22 cellular contexts compared by ENCODE assay signal in genomic region chr12:112239881-112240280, GRCh38.
DNase-seq lines count a peak whose midpoint lies in the region; ATAC-seq and TF ChIP-seq lines count a peak whose summit lies in the region.
"Had no signal": no experiment of that assay in that cellular context is flagged by ENCODE, and none has a peak within 500 bp of the region (broad histone marks: within the 10 kb centered on the region; RNA-seq: fewer than 3 reads in every experiment).

No MANE protein-coding gene starts in this region.

- H3K36me3 Mint-ChIP-seq in naive B cell, result peaks cover 15 to 28% of the 10 kb centered on the region in 2 donors
- H3K36me3 Mint-ChIP-seq in CD8-positive, alpha-beta memory T cell, result peaks cover 0 to 84% (median 31%) of the 10 kb centered on the region in 3 donors

- no peaks in the 10 kb centered on the region for H3K9me3 Mint-ChIP-seq in naive B cell
- no peaks in the 10 kb centered on the region for H3K9me3 Mint-ChIP-seq in CD8-positive, alpha-beta memory T cell
- H3K9me3 Mint-ChIP-seq: HFFc6 had no signal

- TF ChIP-seq CTCF in GM12865 (IDR thresholded peaks at IDR 0.05; ENCODE audit: insufficient read depth, low read depth, low read length, missing control alignments), result no peak
- TF ChIP-seq CTCF in fibroblast of pulmonary artery (IDR thresholded peaks at IDR 0.05; ENCODE audit: low read length, missing control alignments), result no peak

- H3K27ac ChIP-seq in CD8-positive, alpha-beta memory T cell (ENCODE audit: low read depth, low read length), result no peak overlapping the region
- H3K27ac ChIP-seq: HL-60, KMS-11, Peyer's patch had no signal

- peak; percentile 6 for DNase-seq in GM12865 (ENCODE audit: low read depth)
- peak; percentile 76 for DNase-seq in NCI-H2029 (lab: John Stamatoyannopoulos, UW)
- peak; percentile 18 for DNase-seq in fibroblast of pulmonary artery (ENCODE audit: low read depth)
- DNase-seq in naive B cell, result peak; percentile 34
- DNase-seq in erythroblast (lab: John Stamatoyannopoulos, UW), result no peak
- no peak for DNase-seq in CD8-positive, alpha-beta memory T cell
- no peak for DNase-seq in NOMO-1 (lab: John Stamatoyannopoulos, UW; ENCODE audit: unreplicated experiment in 2 of 2)
- DNase-seq: ACHN, AML-193, COR-L47, DMS 273 treated with DMSO at 0.1 percent for 48 hours, EL, H7, HFFc6, MV-4-11, NCI-H187, NCI-H2171, Peyer's patch had no signal

- POLR2A ChIA-PET in CD8-positive, alpha-beta memory T cell (lab: Charles Lee), result no interaction called here

- H3K27me3 ChIP-seq in CD8-positive, alpha-beta memory T cell (ENCODE audit: insufficient read depth, low read length, poor library complexity, severe bottlenecking), result no peaks in the 10 kb centered on the region
- H3K27me3 ChIP-seq: Peyer's patch had no signal

- CTCF ChIA-PET in CD8-positive, alpha-beta memory T cell (lab: Charles Lee), result interaction anchor here (1.1 kb wide), 1 partner anchor 147 kb away, joined by 3 read pairs; no protein-coding TSS in a partner anchor

- peak overlapping the region in 3 of 8 donors; percentile 5 to 55 (median 22) for H3K4me3 Mint-ChIP-seq in naive B cell
- no peak overlapping the region for H3K4me3 Mint-ChIP-seq in CD8-positive, alpha-beta memory T cell
- H3K4me3 Mint-ChIP-seq: HFFc6 had no signal

- H3K27ac Mint-ChIP-seq in naive B cell, result peak overlapping the region in 5 of 6 donors; percentile 48 to 86 (median 79)
- no peak overlapping the region for H3K27ac Mint-ChIP-seq in CD8-positive, alpha-beta memory T cell
- H3K27ac Mint-ChIP-seq: HFFc6 had no signal

- no peak overlapping the region for H3K4me3 ChIP-seq in GM12865 (ENCODE audit: low read depth, low read length)
- no peak overlapping the region for H3K4me3 ChIP-seq in fibroblast of pulmonary artery (replicated peaks; ENCODE audit: low read depth, low read length)
- H3K4me3 ChIP-seq in CD8-positive, alpha-beta memory T cell (ENCODE audit: low read length), result no peak overlapping the region
- H3K4me3 ChIP-seq: Peyer's patch had no signal

- H3K9me3 ChIP-seq in CD8-positive, alpha-beta memory T cell (ENCODE audit: low read length), result no peaks in the 10 kb centered on the region
- H3K9me3 ChIP-seq: Peyer's patch had no signal

- H3K36me3 ChIP-seq in CD8-positive, alpha-beta memory T cell (ENCODE audit: insufficient read depth, low read length), result peaks cover 28% of the 10 kb centered on the region

- H3K4me1 Mint-ChIP-seq in naive B cell, result peaks cover 0 to 25% (median 3%) of the 10 kb centered on the region in 3 donors
- H3K4me1 Mint-ChIP-seq in CD8-positive, alpha-beta memory T cell, result no peaks in the 10 kb centered on the region

- H3K4me1 ChIP-seq in CD8-positive, alpha-beta memory T cell (ENCODE audit: insufficient read depth, low read length), result no peaks in the 10 kb centered on the region
- H3K4me1 ChIP-seq: Peyer's patch had no signal

- no peaks in the 10 kb centered on the region for H3K27me3 Mint-ChIP-seq in naive B cell
- H3K27me3 Mint-ChIP-seq in CD8-positive, alpha-beta memory T cell, result no peaks in the 10 kb centered on the region

- no peak for TF ChIP-seq POLR2A in erythroblast (IDR thresholded peaks at IDR 0.05; ENCODE audit: low read length)

- ATAC-seq in naive B cell (ENCODE audit: low read depth in 2 of 2) (peak; percentile 83 to 95), GM19351 (IDR thresholded peaks at IDR 0.05; ENCODE audit: unreplicated experiment) (no peak)
- ATAC-seq: Right ventricle myocardium inferior had no signal

Comparison
In these comparisons a context has a peak if more than half of its experiments do, and no peak if none do; other contexts are left out.
1. DNase-seq: peak in GM12865 (single experiment), NCI-H2029 (single experiment), fibroblast of pulmonary artery (single experiment) and naive B cell (single experiment); none in erythroblast (0 of 2), CD8-positive, alpha-beta memory T cell (0 of 5) and NOMO-1 (0 of 2).
2. H3K27ac Mint-ChIP-seq: peak in naive B cell (5 of 6); none in CD8-positive, alpha-beta memory T cell (0 of 8).